Comparison of ENCODE assay signal across 1 cellular context in the genomic region with DNA sequence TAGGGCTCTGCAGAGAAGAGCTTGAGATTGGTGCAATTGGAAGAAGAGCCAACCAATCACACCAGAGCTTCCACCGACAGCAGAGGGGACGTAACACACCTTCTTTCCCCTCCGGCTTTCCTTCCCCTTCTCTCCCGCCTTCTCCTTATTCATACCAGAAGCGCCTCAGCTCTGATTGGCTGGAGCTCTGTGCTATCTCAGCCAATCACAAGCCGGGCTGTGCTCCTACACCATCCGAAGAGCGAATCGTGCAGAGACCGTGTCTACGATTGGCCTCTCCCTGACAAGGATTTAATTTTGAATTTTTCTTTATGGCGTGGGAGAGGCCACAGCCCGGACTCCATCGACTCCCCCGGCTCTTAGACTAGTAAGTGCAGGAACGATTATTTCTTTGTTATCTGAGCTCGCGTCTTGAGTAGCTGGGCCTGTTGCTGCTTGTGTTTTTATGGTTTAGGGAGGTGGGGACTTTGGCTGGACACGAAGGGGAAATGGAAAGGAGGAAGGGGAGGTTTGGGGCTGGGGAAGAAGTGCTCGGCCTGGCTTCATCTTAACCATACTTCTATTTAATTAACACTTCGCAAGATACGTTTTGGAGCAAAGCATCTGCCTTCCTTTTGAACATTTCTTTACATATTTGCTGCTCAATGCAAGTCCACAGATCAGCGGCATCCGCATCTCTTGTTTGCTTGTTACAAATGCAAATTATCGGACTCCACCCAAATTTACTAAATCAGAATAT.
TF ChIP-seq lines count a peak whose summit lies in the region.

A gene (plus strand): TSS at position 308 of the 739 bp plus-strand sequence. CDS start 14,007 bp downstream, outside the sequence.

TF ChIP-seq in HEK293, 187 proteins besides CTCF, POLR2A, EP300 and RAD21 (continued from another document and continues in another):
- TF ChIP-seq, protein P1, sequence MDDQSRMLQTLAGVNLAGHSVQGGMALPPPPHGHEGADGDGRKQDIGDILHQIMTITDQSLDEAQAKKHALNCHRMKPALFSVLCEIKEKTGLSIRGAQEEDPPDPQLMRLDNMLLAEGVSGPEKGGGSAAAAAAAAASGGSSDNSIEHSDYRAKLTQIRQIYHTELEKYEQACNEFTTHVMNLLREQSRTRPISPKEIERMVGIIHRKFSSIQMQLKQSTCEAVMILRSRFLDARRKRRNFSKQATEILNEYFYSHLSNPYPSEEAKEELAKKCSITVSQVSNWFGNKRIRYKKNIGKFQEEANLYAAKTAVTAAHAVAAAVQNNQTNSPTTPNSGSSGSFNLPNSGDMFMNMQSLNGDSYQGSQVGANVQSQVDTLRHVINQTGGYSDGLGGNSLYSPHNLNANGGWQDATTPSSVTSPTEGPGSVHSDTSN (CRISPR knock-in tag; IDR thresholded peaks at IDR 0.05), result peak; percentile 43; the same call in 1 of the 2 replicates
- TF ChIP-seq IKZF3 (tag by site-specific recombination; IDR thresholded peaks at IDR 0.05), result peak; percentile 73; the same call in 1 of the 2 replicates
- no peak for TF ChIP-seq ZSCAN16 (tag by site-specific recombination; IDR thresholded peaks at IDR 0.05)
- peak; percentile 67 for TF ChIP-seq ZNF341 (tag by site-specific recombination; IDR thresholded peaks at IDR 0.05; ENCODE audit: low read depth)
- TF ChIP-seq ZNF10 (tag by site-specific recombination; IDR thresholded peaks at IDR 0.05), result no peak
- TF ChIP-seq ZFP69B (tag by site-specific recombination; IDR thresholded peaks at IDR 0.05), result no peak
- TF ChIP-seq SALL2 (tag by site-specific recombination; IDR thresholded peaks at IDR 0.05; ENCODE audit: borderline replicate concordance), result no peak
- TF ChIP-seq ZNF239 (tag by site-specific recombination; IDR thresholded peaks at IDR 0.05), result no peak
- TF ChIP-seq, protein P2, sequence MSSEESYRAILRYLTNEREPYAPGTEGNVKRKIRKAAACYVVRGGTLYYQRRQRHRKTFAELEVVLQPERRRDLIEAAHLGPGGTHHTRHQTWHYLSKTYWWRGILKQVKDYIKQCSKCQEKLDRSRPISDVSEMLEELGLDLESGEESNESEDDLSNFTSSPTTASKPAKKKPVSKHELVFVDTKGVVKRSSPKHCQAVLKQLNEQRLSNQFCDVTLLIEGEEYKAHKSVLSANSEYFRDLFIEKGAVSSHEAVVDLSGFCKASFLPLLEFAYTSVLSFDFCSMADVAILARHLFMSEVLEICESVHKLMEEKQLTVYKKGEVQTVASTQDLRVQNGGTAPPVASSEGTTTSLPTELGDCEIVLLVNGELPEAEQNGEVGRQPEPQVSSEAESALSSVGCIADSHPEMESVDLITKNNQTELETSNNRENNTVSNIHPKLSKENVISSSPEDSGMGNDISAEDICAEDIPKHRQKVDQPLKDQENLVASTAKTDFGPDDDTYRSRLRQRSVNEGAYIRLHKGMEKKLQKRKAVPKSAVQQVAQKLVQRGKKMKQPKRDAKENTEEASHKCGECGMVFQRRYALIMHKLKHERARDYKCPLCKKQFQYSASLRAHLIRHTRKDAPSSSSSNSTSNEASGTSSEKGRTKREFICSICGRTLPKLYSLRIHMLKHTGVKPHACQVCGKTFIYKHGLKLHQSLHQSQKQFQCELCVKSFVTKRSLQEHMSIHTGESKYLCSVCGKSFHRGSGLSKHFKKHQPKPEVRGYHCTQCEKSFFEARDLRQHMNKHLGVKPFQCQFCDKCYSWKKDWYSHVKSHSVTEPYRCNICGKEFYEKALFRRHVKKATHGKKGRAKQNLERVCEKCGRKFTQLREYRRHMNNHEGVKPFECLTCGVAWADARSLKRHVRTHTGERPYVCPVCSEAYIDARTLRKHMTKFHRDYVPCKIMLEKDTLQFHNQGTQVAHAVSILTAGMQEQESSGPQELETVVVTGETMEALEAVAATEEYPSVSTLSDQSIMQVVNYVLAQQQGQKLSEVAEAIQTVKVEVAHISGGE (tag by site-specific recombination; conservative IDR thresholded peaks at IDR 0.05; ENCODE audit: low read depth), result peak; percentile 40
- TF ChIP-seq ZNF16 (tag by site-specific recombination; IDR thresholded peaks at IDR 0.05; ENCODE audit: low read depth), result no peak
- peak; percentile 29; the same call in 1 of the 2 replicates for TF ChIP-seq YY1 (tag by site-specific recombination; IDR thresholded peaks at IDR 0.05)
- peak; percentile 70 for TF ChIP-seq EGR2 (tag by site-specific recombination; IDR thresholded peaks at IDR 0.05; ENCODE audit: low read depth)
- TF ChIP-seq RBAK (tag by site-specific recombination; IDR thresholded peaks at IDR 0.05), result no peak
- TF ChIP-seq ZNF174 (tag by site-specific recombination; IDR thresholded peaks at IDR 0.05), result no peak
- TF ChIP-seq ZNF23 (tag by site-specific recombination; IDR thresholded peaks at IDR 0.05; ENCODE audit: borderline replicate concordance), result no peak
- peak; percentile 98 for TF ChIP-seq ZBTB17 (tag by site-specific recombination; IDR thresholded peaks at IDR 0.05)
- no peak for TF ChIP-seq ZNF768 (tag by site-specific recombination; IDR thresholded peaks at IDR 0.05)
- TF ChIP-seq ZNF585B (tag by site-specific recombination; IDR thresholded peaks at IDR 0.05), result no peak
- TF ChIP-seq, protein P3, sequence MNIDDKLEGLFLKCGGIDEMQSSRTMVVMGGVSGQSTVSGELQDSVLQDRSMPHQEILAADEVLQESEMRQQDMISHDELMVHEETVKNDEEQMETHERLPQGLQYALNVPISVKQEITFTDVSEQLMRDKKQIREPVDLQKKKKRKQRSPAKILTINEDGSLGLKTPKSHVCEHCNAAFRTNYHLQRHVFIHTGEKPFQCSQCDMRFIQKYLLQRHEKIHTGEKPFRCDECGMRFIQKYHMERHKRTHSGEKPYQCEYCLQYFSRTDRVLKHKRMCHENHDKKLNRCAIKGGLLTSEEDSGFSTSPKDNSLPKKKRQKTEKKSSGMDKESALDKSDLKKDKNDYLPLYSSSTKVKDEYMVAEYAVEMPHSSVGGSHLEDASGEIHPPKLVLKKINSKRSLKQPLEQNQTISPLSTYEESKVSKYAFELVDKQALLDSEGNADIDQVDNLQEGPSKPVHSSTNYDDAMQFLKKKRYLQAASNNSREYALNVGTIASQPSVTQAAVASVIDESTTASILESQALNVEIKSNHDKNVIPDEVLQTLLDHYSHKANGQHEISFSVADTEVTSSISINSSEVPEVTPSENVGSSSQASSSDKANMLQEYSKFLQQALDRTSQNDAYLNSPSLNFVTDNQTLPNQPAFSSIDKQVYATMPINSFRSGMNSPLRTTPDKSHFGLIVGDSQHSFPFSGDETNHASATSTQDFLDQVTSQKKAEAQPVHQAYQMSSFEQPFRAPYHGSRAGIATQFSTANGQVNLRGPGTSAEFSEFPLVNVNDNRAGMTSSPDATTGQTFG (tag by site-specific recombination; IDR thresholded peaks at IDR 0.05; ENCODE audit: borderline replicate concordance), result no peak
- no peak for TF ChIP-seq ZNF19 (tag by site-specific recombination; IDR thresholded peaks at IDR 0.05; ENCODE audit: low read depth)
- TF ChIP-seq, protein P4, sequence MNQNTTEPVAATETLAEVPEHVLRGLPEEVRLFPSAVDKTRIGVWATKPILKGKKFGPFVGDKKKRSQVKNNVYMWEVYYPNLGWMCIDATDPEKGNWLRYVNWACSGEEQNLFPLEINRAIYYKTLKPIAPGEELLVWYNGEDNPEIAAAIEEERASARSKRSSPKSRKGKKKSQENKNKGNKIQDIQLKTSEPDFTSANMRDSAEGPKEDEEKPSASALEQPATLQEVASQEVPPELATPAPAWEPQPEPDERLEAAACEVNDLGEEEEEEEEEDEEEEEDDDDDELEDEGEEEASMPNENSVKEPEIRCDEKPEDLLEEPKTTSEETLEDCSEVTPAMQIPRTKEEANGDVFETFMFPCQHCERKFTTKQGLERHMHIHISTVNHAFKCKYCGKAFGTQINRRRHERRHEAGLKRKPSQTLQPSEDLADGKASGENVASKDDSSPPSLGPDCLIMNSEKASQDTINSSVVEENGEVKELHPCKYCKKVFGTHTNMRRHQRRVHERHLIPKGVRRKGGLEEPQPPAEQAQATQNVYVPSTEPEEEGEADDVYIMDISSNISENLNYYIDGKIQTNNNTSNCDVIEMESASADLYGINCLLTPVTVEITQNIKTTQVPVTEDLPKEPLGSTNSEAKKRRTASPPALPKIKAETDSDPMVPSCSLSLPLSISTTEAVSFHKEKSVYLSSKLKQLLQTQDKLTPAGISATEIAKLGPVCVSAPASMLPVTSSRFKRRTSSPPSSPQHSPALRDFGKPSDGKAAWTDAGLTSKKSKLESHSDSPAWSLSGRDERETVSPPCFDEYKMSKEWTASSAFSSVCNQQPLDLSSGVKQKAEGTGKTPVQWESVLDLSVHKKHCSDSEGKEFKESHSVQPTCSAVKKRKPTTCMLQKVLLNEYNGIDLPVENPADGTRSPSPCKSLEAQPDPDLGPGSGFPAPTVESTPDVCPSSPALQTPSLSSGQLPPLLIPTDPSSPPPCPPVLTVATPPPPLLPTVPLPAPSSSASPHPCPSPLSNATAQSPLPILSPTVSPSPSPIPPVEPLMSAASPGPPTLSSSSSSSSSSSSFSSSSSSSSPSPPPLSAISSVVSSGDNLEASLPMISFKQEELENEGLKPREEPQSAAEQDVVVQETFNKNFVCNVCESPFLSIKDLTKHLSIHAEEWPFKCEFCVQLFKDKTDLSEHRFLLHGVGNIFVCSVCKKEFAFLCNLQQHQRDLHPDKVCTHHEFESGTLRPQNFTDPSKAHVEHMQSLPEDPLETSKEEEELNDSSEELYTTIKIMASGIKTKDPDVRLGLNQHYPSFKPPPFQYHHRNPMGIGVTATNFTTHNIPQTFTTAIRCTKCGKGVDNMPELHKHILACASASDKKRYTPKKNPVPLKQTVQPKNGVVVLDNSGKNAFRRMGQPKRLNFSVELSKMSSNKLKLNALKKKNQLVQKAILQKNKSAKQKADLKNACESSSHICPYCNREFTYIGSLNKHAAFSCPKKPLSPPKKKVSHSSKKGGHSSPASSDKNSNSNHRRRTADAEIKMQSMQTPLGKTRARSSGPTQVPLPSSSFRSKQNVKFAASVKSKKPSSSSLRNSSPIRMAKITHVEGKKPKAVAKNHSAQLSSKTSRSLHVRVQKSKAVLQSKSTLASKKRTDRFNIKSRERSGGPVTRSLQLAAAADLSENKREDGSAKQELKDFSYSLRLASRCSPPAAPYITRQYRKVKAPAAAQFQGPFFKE (tag by site-specific recombination; IDR thresholded peaks at IDR 0.05; ENCODE audit: borderline replicate concordance), result no peak
- TF ChIP-seq, protein P5, sequence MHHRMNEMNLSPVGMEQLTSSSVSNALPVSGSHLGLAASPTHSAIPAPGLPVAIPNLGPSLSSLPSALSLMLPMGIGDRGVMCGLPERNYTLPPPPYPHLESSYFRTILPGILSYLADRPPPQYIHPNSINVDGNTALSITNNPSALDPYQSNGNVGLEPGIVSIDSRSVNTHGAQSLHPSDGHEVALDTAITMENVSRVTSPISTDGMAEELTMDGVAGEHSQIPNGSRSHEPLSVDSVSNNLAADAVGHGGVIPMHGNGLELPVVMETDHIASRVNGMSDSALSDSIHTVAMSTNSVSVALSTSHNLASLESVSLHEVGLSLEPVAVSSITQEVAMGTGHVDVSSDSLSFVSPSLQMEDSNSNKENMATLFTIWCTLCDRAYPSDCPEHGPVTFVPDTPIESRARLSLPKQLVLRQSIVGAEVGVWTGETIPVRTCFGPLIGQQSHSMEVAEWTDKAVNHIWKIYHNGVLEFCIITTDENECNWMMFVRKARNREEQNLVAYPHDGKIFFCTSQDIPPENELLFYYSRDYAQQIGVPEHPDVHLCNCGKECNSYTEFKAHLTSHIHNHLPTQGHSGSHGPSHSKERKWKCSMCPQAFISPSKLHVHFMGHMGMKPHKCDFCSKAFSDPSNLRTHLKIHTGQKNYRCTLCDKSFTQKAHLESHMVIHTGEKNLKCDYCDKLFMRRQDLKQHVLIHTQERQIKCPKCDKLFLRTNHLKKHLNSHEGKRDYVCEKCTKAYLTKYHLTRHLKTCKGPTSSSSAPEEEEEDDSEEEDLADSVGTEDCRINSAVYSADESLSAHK (tag by site-specific recombination; IDR thresholded peaks at IDR 0.05), result no peak
- TF ChIP-seq SCRT2 (tag by site-specific recombination; IDR thresholded peaks at IDR 0.05), result peak; percentile 73
- TF ChIP-seq SETDB1 (IDR thresholded peaks at IDR 0.05; ENCODE audit: insufficient read length, low read length), result peak; percentile 76
- TF ChIP-seq ZNF366 (tag by site-specific recombination; conservative IDR thresholded peaks at IDR 0.05), result peak; percentile 99
- no peak for TF ChIP-seq TCF7L2 (IDR thresholded peaks at IDR 0.05; ENCODE audit: borderline replicate concordance, low read depth, low read length)
- peak; percentile 78 for TF ChIP-seq SP3 (tag by site-specific recombination; IDR thresholded peaks at IDR 0.05)
- TF ChIP-seq, protein P6, sequence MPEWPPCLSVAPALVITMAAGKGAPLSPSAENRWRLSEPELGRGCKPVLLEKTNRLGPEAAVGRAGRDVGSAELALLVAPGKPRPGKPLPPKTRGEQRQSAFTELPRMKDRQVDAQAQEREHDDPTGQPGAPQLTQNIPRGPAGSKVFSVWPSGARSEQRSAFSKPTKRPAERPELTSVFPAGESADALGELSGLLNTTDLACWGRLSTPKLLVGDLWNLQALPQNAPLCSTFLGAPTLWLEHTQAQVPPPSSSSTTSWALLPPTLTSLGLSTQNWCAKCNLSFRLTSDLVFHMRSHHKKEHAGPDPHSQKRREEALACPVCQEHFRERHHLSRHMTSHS (tag by site-specific recombination; IDR thresholded peaks at IDR 0.05), result no peak
- no peak for TF ChIP-seq ZNF596 (tag by site-specific recombination; IDR thresholded peaks at IDR 0.05)
- TF ChIP-seq KLF8 (tag by site-specific recombination; IDR thresholded peaks at IDR 0.05), result no peak; the same call in 1 of the 2 replicates
- TF ChIP-seq ZNF138 (tag by site-specific recombination; IDR thresholded peaks at IDR 0.05; ENCODE audit: borderline replicate concordance), result no peak
- no peak for TF ChIP-seq ZNF169 (tag by site-specific recombination; IDR thresholded peaks at IDR 0.05)
- TF ChIP-seq WT1 (tag by site-specific recombination; IDR thresholded peaks at IDR 0.05), result no peak; the same call in 1 of the 2 replicates
- TF ChIP-seq, protein P7, sequence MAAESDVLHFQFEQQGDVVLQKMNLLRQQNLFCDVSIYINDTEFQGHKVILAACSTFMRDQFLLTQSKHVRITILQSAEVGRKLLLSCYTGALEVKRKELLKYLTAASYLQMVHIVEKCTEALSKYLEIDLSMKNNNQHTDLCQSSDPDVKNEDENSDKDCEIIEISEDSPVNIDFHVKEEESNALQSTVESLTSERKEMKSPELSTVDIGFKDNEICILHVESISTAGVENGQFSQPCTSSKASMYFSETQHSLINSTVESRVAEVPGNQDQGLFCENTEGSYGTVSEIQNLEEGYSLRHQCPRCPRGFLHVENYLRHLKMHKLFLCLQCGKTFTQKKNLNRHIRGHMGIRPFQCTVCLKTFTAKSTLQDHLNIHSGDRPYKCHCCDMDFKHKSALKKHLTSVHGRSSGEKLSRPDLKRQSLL (tag by site-specific recombination; IDR thresholded peaks at IDR 0.05), result 0 out of 2 replicates have a peak, but pooled peaks have one; percentile 12
- TF ChIP-seq, protein P8, sequence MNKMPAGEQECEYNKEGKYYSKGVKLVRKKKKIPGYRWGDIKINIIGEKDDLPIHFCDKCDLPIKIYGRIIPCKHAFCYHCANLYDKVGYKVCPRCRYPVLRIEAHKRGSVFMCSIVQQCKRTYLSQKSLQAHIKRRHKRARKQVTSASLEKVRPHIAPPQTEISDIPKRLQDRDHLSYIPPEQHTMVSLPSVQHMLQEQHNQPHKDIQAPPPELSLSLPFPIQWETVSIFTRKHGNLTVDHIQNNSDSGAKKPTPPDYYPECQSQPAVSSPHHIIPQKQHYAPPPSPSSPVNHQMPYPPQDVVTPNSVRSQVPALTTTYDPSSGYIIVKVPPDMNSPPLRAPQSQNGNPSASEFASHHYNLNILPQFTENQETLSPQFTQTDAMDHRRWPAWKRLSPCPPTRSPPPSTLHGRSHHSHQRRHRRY (tag by site-specific recombination; IDR thresholded peaks at IDR 0.05), result no peak
- TF ChIP-seq SP2 (tag by site-specific recombination; IDR thresholded peaks at IDR 0.05), result peak; percentile 87
- TF ChIP-seq ZNF416 (tag by site-specific recombination; IDR thresholded peaks at IDR 0.05), result no peak
- no peak for TF ChIP-seq YY2 (tag by site-specific recombination; IDR thresholded peaks at IDR 0.05)
- TF ChIP-seq ZNF2 (tag by site-specific recombination; IDR thresholded peaks at IDR 0.05), result 0 out of 2 replicates have a peak, but pooled peaks have one; percentile 33
- peak; percentile 80 for TF ChIP-seq ZFHX2 (tag by site-specific recombination; conservative IDR thresholded peaks at IDR 0.05)
